ENCODE assay signal across 9 cellular contexts in genomic region chr6:34243131-34243771, GRCh38. TPM values are rescaled to one million over a fixed set of nuclear protein-coding genes. Genes with fewer than 3 reads are reported as not detected.
DNase-seq lines count a peak whose midpoint lies in the region; FAIRE-seq and TF ChIP-seq lines count a peak whose summit lies in the region.
"Had no signal": no experiment of that assay in that cellular context is flagged by ENCODE, and none has a peak within 500 bp of the region (broad histone marks: within the 10 kb centered on the region; RNA-seq: fewer than 3 reads in every experiment).

No MANE protein-coding gene starts in this region.

- H3K4me3 ChIP-seq in DOHH2 (ENCODE audit: low read length) (no peak overlapping the region), Loucy (ENCODE audit: low read length, poor library complexity, severe bottlenecking) (no peak overlapping the region), brain microvascular endothelial cell (ENCODE audit: low read depth, low read length) (no peak overlapping the region)
- H3K4me3 ChIP-seq: Peyer's patch had no signal

- H3F3A ChIP-seq in DOHH2 (ENCODE audit: control insufficient read depth, insufficient read depth): peaks cover 84% of the 10 kb centered on the region
- no peaks in the 10 kb centered on the region for H3F3A ChIP-seq in Loucy (ENCODE audit: low read depth)

- H3K79me2 ChIP-seq in DOHH2 (ENCODE audit: control insufficient read depth, low read length) (peaks cover 43% of the 10 kb centered on the region), Loucy (ENCODE audit: insufficient read depth, low read length) (peaks cover 49% of the 10 kb centered on the region)

- H3K9me3 ChIP-seq in DOHH2 (ENCODE audit: control insufficient read depth, insufficient read depth, low read length) (no peaks in the 10 kb centered on the region), Loucy (ENCODE audit: insufficient read depth, low read depth, low read length) (no peaks in the 10 kb centered on the region)
- H3K9me3 ChIP-seq: Peyer's patch had no signal

- TF ChIP-seq CTCF in DOHH2 (IDR thresholded peaks at IDR 0.05; ENCODE audit: low read depth, low read length, poor library complexity, severe bottlenecking): no peak
- no peak for TF ChIP-seq CTCF in Loucy (conservative IDR thresholded peaks at IDR 0.05; ENCODE audit: low read length)
- no peak for TF ChIP-seq CTCF in brain microvascular endothelial cell (IDR thresholded peaks at IDR 0.05; ENCODE audit: low read depth, low read length, missing control alignments)
- no peak for TF ChIP-seq CTCF in neural crest cell (conservative IDR thresholded peaks at IDR 0.05)

- H3K4me1 ChIP-seq in DOHH2 (ENCODE audit: control insufficient read depth, low read length): peaks cover 61% of the 10 kb centered on the region
- H3K4me1 ChIP-seq in Loucy (ENCODE audit: insufficient read depth, low read length, poor library complexity, severe bottlenecking): peaks cover 36% of the 10 kb centered on the region

- H2AFZ ChIP-seq in Loucy (ENCODE audit: low read length): no peak overlapping the region

- H3K4me2 ChIP-seq in DOHH2 (ENCODE audit: low read length) (peak overlapping the region; percentile 20; the same call in 1 of the 2 replicates), Loucy (ENCODE audit: low read depth, low read length, poor library complexity, severe bottlenecking) (peak overlapping the region; percentile 27)

- FAIRE-seq in RCC 7860 (lab: Jason Lieb, UNC): no peak
- no peak for FAIRE-seq in frontal cortex (lab: Jason Lieb, UNC)

- H3K27ac ChIP-seq in DOHH2 (ENCODE audit: low read depth, low read length): no peak overlapping the region
- H3K27ac ChIP-seq in brain microvascular endothelial cell: peak overlapping the region; percentile 83

- H4K20me1 ChIP-seq in DOHH2 (ENCODE audit: control insufficient read depth, insufficient read depth, low read depth, low read length): peaks cover 40% of the 10 kb centered on the region
- peaks cover 66% of the 10 kb centered on the region for H4K20me1 ChIP-seq in Loucy (ENCODE audit: insufficient read depth, low read length, poor library complexity, severe bottlenecking)

- H3K9me2 ChIP-seq in DOHH2 (replicated peaks; ENCODE audit: control insufficient read depth, low read length): no peaks in the 10 kb centered on the region
- no peaks in the 10 kb centered on the region for H3K9me2 ChIP-seq in Loucy (replicated peaks; ENCODE audit: low read depth, low read length)

- H3K27ac Mint-ChIP-seq in neural crest cell (ENCODE audit: unreplicated experiment): peak overlapping the region; percentile 36

- in situ Hi-C loops in brain microvascular endothelial cell (cut with HindIII; ENCODE audit: low pct_ligation_motif_present, low sequenced_read_pairs): no loop called here

- H3K9ac ChIP-seq in Loucy (ENCODE audit: low read depth, low read length, poor library complexity, severe bottlenecking): no peak overlapping the region

- peaks cover 79% of the 10 kb centered on the region for H3K36me3 ChIP-seq in DOHH2 (ENCODE audit: control insufficient read depth, low read length)
- peaks cover 36% of the 10 kb centered on the region; the same call in 1 of the 2 replicates for H3K36me3 ChIP-seq in Loucy (ENCODE audit: insufficient read depth, low read length)
- peaks cover 30% of the 10 kb centered on the region for H3K36me3 ChIP-seq in brain microvascular endothelial cell (replicated peaks)

- H3K27me3 ChIP-seq in DOHH2 (ENCODE audit: control insufficient read depth, low read length) (no peaks in the 10 kb centered on the region), Loucy (ENCODE audit: insufficient read depth, low read length, poor library complexity, severe bottlenecking) (no peaks in the 10 kb centered on the region), brain microvascular endothelial cell (replicated peaks) (no peaks in the 10 kb centered on the region)
- H3K27me3 ChIP-seq: Peyer's patch had no signal

- DNase-seq in brain microvascular endothelial cell (peak; percentile 33), neural crest cell (ENCODE audit: low read depth, low spot score) (no peak), NCI-H1417 treated with DMSO at 0.1 percent for 48 hours (lab: John Stamatoyannopoulos, UW) (no peak), C1 segment of cervical spinal cord (lab: John Stamatoyannopoulos, UW) (no peak), RCC 7860 (ENCODE audit: low spot score) (no peak), frontal cortex (ENCODE audit: low spot score in 2 of 2) (no peak)

- H3K4me3 Mint-ChIP-seq in neural crest cell: peak overlapping the region; percentile 82

- H3K36me3 Mint-ChIP-seq in neural crest cell (ENCODE audit: low read depth): peaks cover 15% of the 10 kb centered on the region

- no peaks in the 10 kb centered on the region for H3K9me3 Mint-ChIP-seq in neural crest cell

- H3K4me1 Mint-ChIP-seq in neural crest cell: peaks cover 83% of the 10 kb centered on the region

- H3K27me3 Mint-ChIP-seq in neural crest cell (ENCODE audit: low read depth): peaks cover 14% of the 10 kb centered on the region

RNA-seq across cellular contexts. Expression of gene SMIM29, which starts 5.6 kb away (rescaled TPM):
- total RNA-seq in neural crest cell (13.5 and 13.9 TPM in 2 replicates), frontal cortex (23.2 TPM)

RNA-seq across cellular contexts. Expression of gene HMGA1, which starts 6.6 kb away (rescaled TPM):
- total RNA-seq in neural crest cell (1,143 and 1,176 TPM in 2 replicates), frontal cortex (24.5 TPM)

Comparison
In these comparisons a context has a peak if more than half of its experiments do, and no peak if none do; other contexts are left out.
1. RNA of gene HMGA1, which starts 6.6 kb away (total RNA-seq): 1,143 to 1,176 TPM in neural crest cell; 24.5 TPM in frontal cortex (single experiment); every median in the first group is over 10 times any median in the second.